In the genomic region with DNA sequence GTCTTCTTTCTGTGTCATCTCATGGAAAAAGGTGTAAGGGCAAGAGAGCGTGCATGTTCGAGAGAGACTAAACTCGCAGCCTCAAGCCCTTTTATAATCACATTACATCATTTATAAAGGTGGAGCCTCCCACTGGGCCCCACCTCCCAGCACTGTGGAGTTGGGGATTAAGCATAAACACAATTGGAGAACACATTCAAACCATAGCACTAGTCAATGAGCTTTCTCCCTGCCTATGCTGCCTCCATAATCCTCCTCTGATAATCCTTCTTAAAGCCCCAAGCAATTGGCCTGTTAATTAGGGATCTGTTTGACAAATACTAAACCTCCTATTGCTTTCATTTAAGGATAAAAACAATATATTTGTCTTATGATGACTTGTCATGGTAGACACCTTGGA, we compare ENCODE assay signal across 29 cellular contexts.
"Had no signal": no experiment of that assay in that cellular context is flagged by ENCODE, and none has a peak within 500 bp of the region (broad histone marks: within the 10 kb centered on the region; RNA-seq: fewer than 3 reads in every experiment).

No MANE protein-coding gene starts in this region.

- H3K4me3 ChIP-seq: adrenal gland, body of pancreas, breast epithelium, MG63, SJCRH30, SK-N-MC had no signal

- H3K27me3 Mint-ChIP-seq: activated CD4-positive, alpha-beta T cell treated with anti-CD3 and anti-CD28 coated beads, Interleukin-2, amount 10 ng/mL, durations not matched to agents 7 days and 5 days; activated T-cell treated with anti-CD3 and anti-CD28 coated beads, Interleukin-2, amount 50 U/mL, for 24 hours had no signal

- H3K9me3 Mint-ChIP-seq: activated CD4-positive, alpha-beta T cell treated with anti-CD3 and anti-CD28 coated beads, Interleukin-2, amount 10 ng/mL, durations not matched to agents 7 days and 5 days; activated naive CD4-positive, alpha-beta T cell treated with anti-CD3 and anti-CD28 coated beads for 36 hours; activated naive CD4-positive, alpha-beta T cell treated with anti-CD3 and anti-CD28 coated beads, Interleukin-2, amount 50 U/mL, for 72 hours; WTC11 had no signal

- H3K4me3 Mint-ChIP-seq: activated CD4-positive, alpha-beta T cell treated with anti-CD3 and anti-CD28 coated beads for 36 hours; activated CD4-positive, alpha-beta T cell treated with anti-CD3 and anti-CD28 coated beads, Interleukin-2, amount 10 ng/mL, durations not matched to agents 7 days and 5 days; activated CD8-positive, alpha-beta T cell treated with anti-CD3 and anti-CD28 coated beads, Interleukin-2, amount 10 ng/mL, durations not matched to agents 7 days and 5 days; activated naive CD4-positive, alpha-beta T cell treated with anti-CD3 and anti-CD28 coated beads for 36 hours; activated T-cell treated with anti-CD3 and anti-CD28 coated beads, Interleukin-2, amount 50 U/mL, for 24 hours; activated T-helper 1 cell treated with anti-CD3 and anti-CD28 coated beads, Interleukin-12 subunit alpha, Interleukin-12 subunit beta, Interleukin-2, Interleukin-4 antibody, amounts not matched to agents 30 ng/mL and 10 ng/mL and 1 ng/mL, durations not matched to agents 14 hours and 24 hours and 36 hours; WTC11 had no signal

- ATAC-seq: activated CD4-positive, alpha-beta T cell treated with anti-CD3 and anti-CD28 coated beads for 36 hours; activated CD4-positive, CD25-positive, alpha-beta regulatory T cell treated with anti-CD3 and anti-CD28 coated beads, Interleukin-2, amount 50 U/mL, for 24 hours; activated CD8-positive, alpha-beta T cell treated with anti-CD3 and anti-CD28 coated beads, Interleukin-2, amount 10 ng/mL, durations not matched to agents 7 days and 5 days; activated naive CD4-positive, alpha-beta T cell treated with anti-CD3 and anti-CD28 coated beads, Interleukin-2, amount 50 U/mL, for 72 hours; body of pancreas; Panc1; WTC11 had no signal

- H3K27ac Mint-ChIP-seq: activated CD4-positive, alpha-beta T cell treated with anti-CD3 and anti-CD28 coated beads for 36 hours; activated CD4-positive, alpha-beta T cell treated with anti-CD3 and anti-CD28 coated beads, Interleukin-2, amount 10 ng/mL, durations not matched to agents 7 days and 5 days; activated CD8-positive, alpha-beta T cell treated with anti-CD3 and anti-CD28 coated beads, Interleukin-2, amount 10 ng/mL, durations not matched to agents 7 days and 5 days; activated naive CD4-positive, alpha-beta T cell treated with anti-CD3 and anti-CD28 coated beads for 36 hours; activated naive CD4-positive, alpha-beta T cell treated with anti-CD3 and anti-CD28 coated beads, Interleukin-2, amount 50 U/mL, for 72 hours; activated T-cell treated with anti-CD3 and anti-CD28 coated beads, Interleukin-2, amount 50 U/mL, for 24 hours; activated T-helper 1 cell treated with anti-CD3 and anti-CD28 coated beads, Interleukin-12 subunit alpha, Interleukin-12 subunit beta, Interleukin-2, Interleukin-4 antibody, amounts not matched to agents 30 ng/mL and 10 ng/mL and 1 ng/mL, durations not matched to agents 14 hours and 24 hours and 36 hours; WTC11 had no signal

- H3K36me3 Mint-ChIP-seq: activated naive CD4-positive, alpha-beta T cell treated with anti-CD3 and anti-CD28 coated beads, Interleukin-2, amount 50 U/mL, for 72 hours; WTC11 had no signal

- H3K4me1 Mint-ChIP-seq: activated CD4-positive, alpha-beta T cell treated with anti-CD3 and anti-CD28 coated beads for 36 hours; activated CD4-positive, alpha-beta T cell treated with anti-CD3 and anti-CD28 coated beads, Interleukin-2, amount 10 ng/mL, durations not matched to agents 7 days and 5 days; WTC11 had no signal

- DNase-seq: activated CD4-positive, alpha-beta T cell treated with anti-CD3 and anti-CD28 coated beads for 36 hours; activated CD4-positive, alpha-beta T cell treated with anti-CD3 and anti-CD28 coated beads, Interleukin-2, amount 10 ng/mL, durations not matched to agents 7 days and 5 days; activated CD4-positive, alpha-beta T cell treated with anti-CD3 and anti-CD28 coated beads, Interleukin-2, amount 50 U/mL, for 48 hours; activated CD8-positive, alpha-beta T cell treated with anti-CD3 and anti-CD28 coated beads, Interleukin-2, amount 10 ng/mL, durations not matched to agents 7 days and 5 days; activated gamma-delta T cell treated with Interleukin-2 at 50 U/mL for 16 hours; activated naive CD4-positive, alpha-beta T cell treated with anti-CD3 and anti-CD28 coated beads for 36 hours; activated T-cell treated with anti-CD3 and anti-CD28 coated beads, Interleukin-2, amount 50 U/mL, for 24 hours; adrenal gland; body of pancreas; Kasumi-1; KG1; MG63; NCI-H1048; NCI-H1105 treated with DMSO at 0.1 percent for 48 hours; NCI-H1436; NCI-H1694 treated with DMSO at 0.1 percent for 48 hours; NCI-H2029; NCI-H345; NCI-H526 treated with DMSO at 0.1 percent for 48 hours; NCI-H774; SHP77; SJCRH30 had no signal
